In genomic region chr1:193019442-193020026, GRCh38 we compare ENCODE assay signal across 8 cellular contexts. TPM values are rescaled to one million over a fixed set of nuclear protein-coding genes. Genes with fewer than 3 reads are reported as not detected.
DNase-seq lines count a peak whose midpoint lies in the region; ATAC-seq and TF ChIP-seq lines count a peak whose summit lies in the region.

No MANE protein-coding gene starts in this region.

- POLR2A ChIA-PET in A673 (lab: Charles Lee; ENCODE audit: low non-redundant PET): no interaction called here

- H3K27me3 ChIP-seq in A673 (replicated peaks; ENCODE audit: insufficient read depth, low read depth, low read length, poor library complexity) (no peaks in the 10 kb centered on the region), lower lobe of right lung (ENCODE audit: low read depth) (no peaks in the 10 kb centered on the region)

- H3K36me3 ChIP-seq in A673 (ENCODE audit: insufficient read depth, low read length, poor library complexity, severe bottlenecking) (peaks cover 22% of the 10 kb centered on the region), lower lobe of right lung (peaks cover 19% of the 10 kb centered on the region)

- TF ChIP-seq CTCF in A673 (conservative IDR thresholded peaks at IDR 0.05; ENCODE audit: low read depth, low read length): peak; percentile 66
- peak; percentile 40; the same call in 2 of the 3 replicates for TF ChIP-seq CTCF in GM12872 (IDR thresholded peaks at IDR 0.05; ENCODE audit: insufficient read depth, low read depth, low read length)
- peak; percentile 51 for TF ChIP-seq CTCF in lower lobe of right lung (IDR thresholded peaks at IDR 0.05)

- CTCF ChIA-PET in A673 (lab: Charles Lee): interaction anchor here (0.6 to 2.0 kb wide), 5 partner anchors 13 to 545 kb away, joined by 3 to 13 read pairs (median 5); partner anchors contain the start of gene RGS2

- H3K27ac ChIP-seq in A673 (ENCODE audit: low read depth, low read length, poor library complexity, severe bottlenecking): no peak overlapping the region
- H3K27ac ChIP-seq in lower lobe of right lung: no peak overlapping the region

- no TSS peak for BruUV-seq in A673 (replicated peaks; lab: Mats Ljungman, UMichigan)

- no peaks in the 10 kb centered on the region for H3K4me1 ChIP-seq in A673 (ENCODE audit: insufficient read depth, low read length, poor library complexity, severe bottlenecking)
- no peaks in the 10 kb centered on the region for H3K4me1 ChIP-seq in lower lobe of right lung

- DNase-seq in A673 (ENCODE audit: low spot score) (peak; percentile 73), NCI-H526 treated with DMSO at 0.1 percent for 48 hours (lab: John Stamatoyannopoulos, UW) (peak; percentile 27), cerebellar cortex (ENCODE audit: low spot score) (peak; percentile 62), lower lobe of right lung (no peak)
- DNase-seq in activated effector memory CD4-positive, alpha-beta T cell treated with anti-CD3 and anti-CD28 coated beads, Interleukin-2, amount 50 U/mL, for 16 hours: no peak
- no peak for DNase-seq in stimulated activated CD4-positive, alpha-beta T cell treated with anti-CD3 and anti-CD28 coated beads, Interleukin-4, amount 100 ng/mL, for 4 hours

- ATAC-seq in HG03175 (IDR thresholded peaks at IDR 0.05; ENCODE audit: unreplicated experiment) (peak; percentile 75), lower lobe of right lung (peak in 1 of 2 donors; percentile 53)

- H3K4me3 ChIP-seq in A673 (ENCODE audit: low read depth, low read length, poor library complexity, severe bottlenecking) (no peak overlapping the region), lower lobe of right lung (no peak overlapping the region)

- no peaks in the 10 kb centered on the region for H3K9me3 ChIP-seq in A673 (ENCODE audit: low read depth, low read length, poor library complexity, severe bottlenecking)
- H3K9me3 ChIP-seq in lower lobe of right lung: no peaks in the 10 kb centered on the region

- intact Hi-C loops in A673 (cut with micrococcal nuclease; ENCODE audit: unreplicated experiment) (loop anchor here (1.0 to 5.0 kb wide), 3 partner anchors 212 to 547 kb away; no protein-coding TSS in a partner anchor), lower lobe of right lung (cut with DNase I) (loop anchor here (5.0 to 10.0 kb wide), 2 partner anchors 212 to 545 kb away; partner anchors contain the start of gene RGS2)

RNA-seq across cellular contexts. Expression of gene UCHL5, which starts 39.6 kb away (rescaled TPM):
- 93.9 and 100 TPM in 2 replicates for total RNA-seq in A673 (2021)
- 26.0 TPM for total RNA-seq in lower lobe of right lung

RNA-seq across cellular contexts. Expression of gene RO60, which starts 39.9 kb away (rescaled TPM):
- total RNA-seq in A673 (2021) (93.5 and 97.6 TPM in 2 replicates), lower lobe of right lung (70.7 TPM)

Comparison
In these comparisons a context has a peak if more than half of its experiments do, and no peak if none do; other contexts are left out.
1. DNase-seq: peak in A673 (single experiment), NCI-H526 treated with DMSO at 0.1 percent for 48 hours (single experiment) and cerebellar cortex (single experiment); none in lower lobe of right lung (single experiment), activated effector memory CD4-positive, alpha-beta T cell treated with anti-CD3 and anti-CD28 coated beads, Interleukin-2, amount 50 U/mL, for 16 hours (single experiment) and stimulated activated CD4-positive, alpha-beta T cell treated with anti-CD3 and anti-CD28 coated beads, Interleukin-4, amount 100 ng/mL, for 4 hours (0 of 2).
2. Peak in every context shown above with its lines, with median percentiles within 50 percentile points of each other: CTCF ChIP-seq.